In the genomic region with DNA sequence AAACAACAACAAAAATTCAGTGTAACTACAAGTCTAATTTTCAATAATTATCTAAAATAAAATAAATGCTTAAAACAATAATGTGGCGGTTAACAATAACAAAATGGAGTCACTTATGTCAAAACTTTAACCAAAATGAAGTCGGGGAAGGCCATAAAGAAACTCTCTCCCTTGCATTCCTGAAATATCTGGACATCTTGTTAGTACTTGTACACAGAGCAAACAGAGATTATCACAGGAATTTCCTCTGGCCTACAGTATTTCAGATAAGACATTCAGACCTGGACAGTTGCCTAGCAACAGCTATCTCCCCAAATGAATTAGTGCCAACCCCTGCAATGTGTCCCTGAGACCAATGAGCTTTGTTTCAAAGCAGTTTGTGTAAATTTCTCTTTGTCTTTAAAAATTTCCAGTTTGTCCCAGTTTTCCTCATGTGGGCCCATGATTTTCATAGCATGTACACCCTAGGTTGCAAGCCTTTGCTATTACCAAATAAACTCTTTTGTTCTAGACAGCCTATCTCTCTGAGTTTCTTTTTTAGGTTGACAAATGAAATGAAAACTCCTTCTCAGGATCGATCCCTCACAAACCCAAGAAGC, we compare ENCODE assay signal across 10 cellular contexts.
DNase-seq lines count a peak whose midpoint lies in the region; ATAC-seq, FAIRE-seq and TF ChIP-seq lines count a peak whose summit lies in the region.
"Had no signal": no experiment of that assay in that cellular context is flagged by ENCODE, and none has a peak within 500 bp of the region (broad histone marks: within the 10 kb centered on the region; RNA-seq: fewer than 3 reads in every experiment).

No MANE protein-coding gene starts in this region.

- H4K20me1 ChIP-seq in HepG2 (ENCODE audit: insufficient read depth, low read length): no peaks in the 10 kb centered on the region

- H3K27ac Mint-ChIP-seq in chondrocyte (ENCODE audit: unreplicated experiment): peak overlapping the region; percentile 29
- no peak overlapping the region for H3K27ac Mint-ChIP-seq in CD4-positive, alpha-beta memory T cell

- H3K27ac ChIP-seq in HepG2 (ENCODE audit: extremely low read length, insufficient read depth, low read length) (peak overlapping the region; percentile 93), transverse colon (no peak overlapping the region)
- no peak overlapping the region for H3K27ac ChIP-seq in CD4-positive, alpha-beta memory T cell (ENCODE audit: low read depth, low read length)
- H3K27ac ChIP-seq: skin epidermis had no signal

- peak overlapping the region; percentile 68 for H3K9ac ChIP-seq in HepG2 (ENCODE audit: insufficient read depth, low read depth, low read length)

- peak; percentile 72 for TF ChIP-seq RAD21 in HepG2 (CRISPR knock-in tag; IDR thresholded peaks at IDR 0.05)

- no peak overlapping the region for H3K4me3 ChIP-seq in AG09309 (ENCODE audit: control insufficient read depth, low read depth, low read length)
- H3K4me3 ChIP-seq in HepG2 (replicated peaks in 1 of 3; ENCODE audit: insufficient read depth in 1 of 3, low read depth in 2 of 3, low read length in 3 of 3): peak overlapping the region in 2 of 3 experiments; percentile 27 to 55; a peak in 4 of 6 replicates
- H3K4me3 ChIP-seq in transverse colon: no peak overlapping the region
- H3K4me3 ChIP-seq in CD4-positive, alpha-beta memory T cell (ENCODE audit: low read length in 2 of 2): no peak overlapping the region
- H3K4me3 ChIP-seq: skin epidermis had no signal

- no peak for TF ChIP-seq POLR2A in HepG2 (IDR thresholded peaks at IDR 0.05; ENCODE audit: insufficient read depth in 1 of 2, low read depth in 2 of 2, low read length in 2 of 2)
- no peak for TF ChIP-seq POLR2A in transverse colon (IDR thresholded peaks at IDR 0.05)

- H3K27me3 Mint-ChIP-seq in chondrocyte (ENCODE audit: low read depth): no peaks in the 10 kb centered on the region
- no peaks in the 10 kb centered on the region for H3K27me3 Mint-ChIP-seq in CD4-positive, alpha-beta memory T cell

- no peak overlapping the region for H2AFZ ChIP-seq in HepG2 (ENCODE audit: low read length)

- H3K4me1 Mint-ChIP-seq in chondrocyte (ENCODE audit: low read depth): peaks cover 18% of the 10 kb centered on the region
- no peaks in the 10 kb centered on the region for H3K4me1 Mint-ChIP-seq in CD4-positive, alpha-beta memory T cell

- H3K4me2 ChIP-seq in HepG2 (ENCODE audit: low read depth, low read length): peak overlapping the region; percentile 64

- H3K36me3 Mint-ChIP-seq in chondrocyte (ENCODE audit: low read depth): peaks cover 11% of the 10 kb centered on the region
- peaks cover 6 to 27% of the 10 kb centered on the region in 2 donors for H3K36me3 Mint-ChIP-seq in CD4-positive, alpha-beta memory T cell

- H3K9me3 Mint-ChIP-seq in chondrocyte (ENCODE audit: low read depth): peaks cover 14% of the 10 kb centered on the region
- peaks cover 0 to 18% (median 9%) of the 10 kb centered on the region in 8 donors for H3K9me3 Mint-ChIP-seq in CD4-positive, alpha-beta memory T cell

- POLR2A ChIA-PET in HepG2 (lab: Yijun Ruan, JAX): no interaction called here
- POLR2A ChIA-PET in CD4-positive, alpha-beta memory T cell (lab: Charles Lee; ENCODE audit: partially characterized antibody): no interaction called here

- peak; percentile 88 for FAIRE-seq in HepG2 (lab: Jason Lieb, UNC)

- peak; percentile 98 for ATAC-seq in HepG2

- H3K79me2 ChIP-seq in HepG2 (ENCODE audit: insufficient read depth, low read length): no peaks in the 10 kb centered on the region

- no peak for TF ChIP-seq CTCF in AG09309 (IDR thresholded peaks at IDR 0.05; ENCODE audit: control insufficient read depth, insufficient read depth, low read depth, low read length, missing control alignments)
- no peak for TF ChIP-seq CTCF in chondrocyte (IDR thresholded peaks at IDR 0.05)
- no peak for TF ChIP-seq CTCF in HepG2 (CRISPR knock-in tag; IDR thresholded peaks at IDR 0.05)
- TF ChIP-seq CTCF in transverse colon (IDR thresholded peaks at IDR 0.05): no peak

- H3K36me3 ChIP-seq in HepG2 (replicated peaks in 1 of 2; ENCODE audit: control insufficient read depth in 1 of 2, insufficient read depth in 2 of 2, low read length in 2 of 2) (no peaks in the 10 kb centered on the region), transverse colon (no peaks in the 10 kb centered on the region)
- H3K36me3 ChIP-seq in CD4-positive, alpha-beta memory T cell (ENCODE audit: insufficient read depth, low read length): no peaks in the 10 kb centered on the region

- H3K4me3 Mint-ChIP-seq in chondrocyte (ENCODE audit: unreplicated experiment): no peak overlapping the region
- H3K4me3 Mint-ChIP-seq in CD4-positive, alpha-beta memory T cell: no peak overlapping the region

- peaks cover 9% of the 10 kb centered on the region for H3K9me3 ChIP-seq in HepG2 (ENCODE audit: low read length)
- peaks cover 8 to 9% of the 10 kb centered on the region in 2 donors for H3K9me3 ChIP-seq in transverse colon
- no peaks in the 10 kb centered on the region for H3K9me3 ChIP-seq in CD4-positive, alpha-beta memory T cell (ENCODE audit: control insufficient read depth in 1 of 2, low read length in 2 of 2)

- WGBS in HepG2 (ENCODE audit: low lambda C conversion rate): 15% methylated on average over 3 of the region's 3 CpGs
- 66 to 72% methylated on average over 3 of the region's 3 CpGs for WGBS in transverse colon (ENCODE audit: low coverage in 1 of 2), 2 donors

- in situ Hi-C loops in HepG2 (cut with HindIII; ENCODE audit: extremely low pct_ligation_motif_present, low pct_unique_long_range_greater_than_20kb) (no loop called here), transverse colon (cut with MboI; ENCODE audit: low pct_ligation_motif_present in 1 of 4, low pct_unique_long_range_greater_than_20kb in 1 of 4, low sequenced_read_pairs in 3 of 4) (no loop called here)

- no TSS peak for BruUV-seq in HepG2 (replicated peaks; lab: Mats Ljungman, UMichigan)

- H3K4me1 ChIP-seq in HepG2 (ENCODE audit: insufficient read depth, low read length): peaks cover 74% of the 10 kb centered on the region
- H3K4me1 ChIP-seq in transverse colon: no peaks in the 10 kb centered on the region
- H3K4me1 ChIP-seq in CD4-positive, alpha-beta memory T cell (ENCODE audit: insufficient read depth, low read length): no peaks in the 10 kb centered on the region

- peak in 1 of 2 experiments; percentile 96; a peak in 3 of 4 replicates for TF ChIP-seq EP300 in HepG2 (IDR thresholded peaks at IDR 0.05; ENCODE audit: low read depth in 2 of 2, low read length in 2 of 2)
- TF ChIP-seq EP300 in HepG2 (CRISPR knock-in tag; IDR thresholded peaks at IDR 0.05; ENCODE audit: borderline replicate concordance): peak; percentile 80; the same call in 1 of the 2 replicates
- no peak for TF ChIP-seq EP300 in transverse colon (IDR thresholded peaks at IDR 0.05; ENCODE audit: low read depth)

- H3K27me3 ChIP-seq in HepG2 (ENCODE audit: control insufficient read depth in 1 of 2, insufficient read depth in 2 of 2, low read length in 2 of 2) (no peaks in the 10 kb centered on the region), transverse colon (no peaks in the 10 kb centered on the region)
- H3K27me3 ChIP-seq in CD4-positive, alpha-beta memory T cell (ENCODE audit: insufficient read depth, low read length): no peaks in the 10 kb centered on the region

- intact Hi-C loops in HepG2 (cut with micrococcal nuclease; ENCODE audit: unreplicated experiment): loop anchor here (5.0 kb wide), 1 partner anchor 35 kb away; no protein-coding TSS in a partner anchor
- intact Hi-C loops in transverse colon (cut with DNase I; ENCODE audit: low total_unique reads): no loop called here
- intact Hi-C loops in CD4-positive, alpha-beta memory T cell (cut with micrococcal nuclease): no loop called here

- DNase-seq in AG09309 (ENCODE audit: low read depth) (peak; percentile 14), NCI-H146 (lab: John Stamatoyannopoulos, UW) (peak; percentile 43), chondrocyte (ENCODE audit: low spot score) (no peak), HepG2 (ENCODE audit: low spot score) (peak; percentile 100), transverse colon (no peak), mesenteric fat pad (ENCODE audit: low spot score) (no peak)
- DNase-seq in CD4-positive, alpha-beta memory T cell: no peak
- DNase-seq in effector CD8-positive, alpha-beta T cell (lab: John Stamatoyannopoulos, UW): no peak
- DNase-seq: KG1 had no signal

- CTCF ChIA-PET in HepG2 (lab: Yijun Ruan, JAX; ENCODE audit: low intra/inter-chr PET ratio, low total read pairs): no interaction called here
- CTCF ChIA-PET in CD4-positive, alpha-beta memory T cell (lab: Charles Lee; ENCODE audit: partially characterized antibody): interaction anchor here (1.4 kb wide), 1 partner anchor 11 kb away, joined by 5 read pairs; no protein-coding TSS in a partner anchor

TF ChIP-seq in HepG2, 621 proteins besides CTCF, POLR2A, EP300 and RAD21 (continues in another document):
- no peak for TF ChIP-seq SMARCE1 (IDR thresholded peaks at IDR 0.05; ENCODE audit: borderline replicate concordance)
- TF ChIP-seq NFRKB (IDR thresholded peaks at IDR 0.05): no peak
- peak; percentile 95 for TF ChIP-seq RFXAP (CRISPR knock-in tag; IDR thresholded peaks at IDR 0.05; ENCODE audit: borderline replicate concordance)
- no peak for TF ChIP-seq ZNF75D (CRISPR knock-in tag; IDR thresholded peaks at IDR 0.05; ENCODE audit: borderline replicate concordance)
- TF ChIP-seq U2AF2 (IDR thresholded peaks at IDR 0.05; ENCODE audit: low read depth, low read length): no peak
- TF ChIP-seq HCFC1 (IDR thresholded peaks at IDR 0.05; ENCODE audit: low read depth, low read length): no peak
- TF ChIP-seq SNAPC2 (CRISPR knock-in tag; IDR thresholded peaks at IDR 0.05): peak; percentile 60; the same call in 1 of the 2 replicates
- no peak for TF ChIP-seq KMT2B (CRISPR knock-in tag; IDR thresholded peaks at IDR 0.05)
- TF ChIP-seq ZFP90 (CRISPR knock-in tag; IDR thresholded peaks at IDR 0.05; ENCODE audit: borderline replicate concordance): no peak
- TF ChIP-seq NFKBIZ (CRISPR knock-in tag; IDR thresholded peaks at IDR 0.05): no peak
- TF ChIP-seq NCOR1 (IDR thresholded peaks at IDR 0.05; ENCODE audit: borderline replicate concordance, low read length): no peak; the same call in 1 of the 2 replicates
- no peak for TF ChIP-seq ZNF3 (CRISPR knock-in tag; IDR thresholded peaks at IDR 0.05)
- TF ChIP-seq ERF (CRISPR knock-in tag; IDR thresholded peaks at IDR 0.05): peak; percentile 53
- TF ChIP-seq ATF7 (IDR thresholded peaks at IDR 0.05): no peak
- no peak for TF ChIP-seq ATF7 (CRISPR knock-in tag; IDR thresholded peaks at IDR 0.05)
- TF ChIP-seq NFYC (CRISPR knock-in tag; IDR thresholded peaks at IDR 0.05): no peak
- no peak for TF ChIP-seq PHF5A (CRISPR knock-in tag; IDR thresholded peaks at IDR 0.05; ENCODE audit: low read depth, unreplicated experiment)
- no peak for TF ChIP-seq RARG (CRISPR knock-in tag; IDR thresholded peaks at IDR 0.05; ENCODE audit: low read depth)
- TF ChIP-seq ZNF883 (CRISPR knock-in tag; IDR thresholded peaks at IDR 0.05; ENCODE audit: not compliant biosample characterization): no peak
- no peak for TF ChIP-seq KDM2A (CRISPR knock-in tag; IDR thresholded peaks at IDR 0.05; ENCODE audit: borderline replicate concordance, low read depth)

Comparison
In these comparisons a context has a peak if more than half of its experiments do, and no peak if none do; other contexts are left out.
1. DNase-seq: peak in AG09309 (single experiment), NCI-H146 (single experiment) and HepG2 (single experiment); none in chondrocyte (single experiment), transverse colon (single experiment), mesenteric fat pad (single experiment), CD4-positive, alpha-beta memory T cell (0 of 5) and effector CD8-positive, alpha-beta T cell (single experiment).
2. H3K4me3 ChIP-seq: peak in HepG2 (2 of 3); none in AG09309 (single experiment), transverse colon (0 of 4) and CD4-positive, alpha-beta memory T cell (0 of 2).